In the genomic region with DNA sequence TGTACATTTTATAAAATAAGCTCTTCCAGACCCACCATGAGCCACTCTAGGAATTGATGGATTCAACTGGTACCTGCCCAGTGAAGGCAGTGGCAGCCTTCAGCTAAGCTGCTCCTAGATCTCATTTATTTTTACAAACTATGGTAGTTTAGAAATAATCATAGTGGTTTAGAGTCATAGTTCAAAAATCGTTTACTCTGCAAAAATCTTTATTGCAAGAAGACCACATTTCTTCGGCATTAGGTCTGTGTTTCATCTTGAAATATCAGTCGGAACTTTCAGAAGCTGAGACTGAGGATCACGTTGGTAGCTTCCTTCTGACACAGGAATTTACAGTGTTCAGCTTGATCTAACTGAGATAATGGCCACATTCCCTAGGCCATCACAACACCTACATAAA, we compare ENCODE assay signal across 2 cellular contexts.
TF ChIP-seq lines count a peak whose summit lies in the region.

No MANE protein-coding gene starts in this region.

TF ChIP-seq in HepG2, 621 proteins besides CTCF, POLR2A, EP300 and RAD21:
- no peak for TF ChIP-seq ZNF292 (CRISPR knock-in tag; IDR thresholded peaks at IDR 0.05; ENCODE audit: borderline replicate concordance, low read depth)
- no peak for TF ChIP-seq REXO4 (CRISPR knock-in tag; IDR thresholded peaks at IDR 0.05; ENCODE audit: borderline replicate concordance)
- peak; percentile 44 to 51; a peak in 3 of 4 replicates for TF ChIP-seq MAFK (conservative IDR thresholded peaks at IDR 0.05 in 1 of 2, IDR thresholded peaks at IDR 0.05 in 1 of 2; ENCODE audit: low read length in 2 of 2)
- no peak for TF ChIP-seq ZNF891 (CRISPR knock-in tag; IDR thresholded peaks at IDR 0.05)
- TF ChIP-seq, protein P1, sequence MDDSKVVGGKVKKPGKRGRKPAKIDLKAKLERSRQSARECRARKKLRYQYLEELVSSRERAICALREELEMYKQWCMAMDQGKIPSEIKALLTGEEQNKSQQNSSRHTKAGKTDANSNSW (CRISPR knock-in tag; IDR thresholded peaks at IDR 0.05; ENCODE audit: borderline replicate concordance) = no peak
- no peak for TF ChIP-seq KLF16 (CRISPR knock-in tag; IDR thresholded peaks at IDR 0.05)
- TF ChIP-seq, protein P2, sequence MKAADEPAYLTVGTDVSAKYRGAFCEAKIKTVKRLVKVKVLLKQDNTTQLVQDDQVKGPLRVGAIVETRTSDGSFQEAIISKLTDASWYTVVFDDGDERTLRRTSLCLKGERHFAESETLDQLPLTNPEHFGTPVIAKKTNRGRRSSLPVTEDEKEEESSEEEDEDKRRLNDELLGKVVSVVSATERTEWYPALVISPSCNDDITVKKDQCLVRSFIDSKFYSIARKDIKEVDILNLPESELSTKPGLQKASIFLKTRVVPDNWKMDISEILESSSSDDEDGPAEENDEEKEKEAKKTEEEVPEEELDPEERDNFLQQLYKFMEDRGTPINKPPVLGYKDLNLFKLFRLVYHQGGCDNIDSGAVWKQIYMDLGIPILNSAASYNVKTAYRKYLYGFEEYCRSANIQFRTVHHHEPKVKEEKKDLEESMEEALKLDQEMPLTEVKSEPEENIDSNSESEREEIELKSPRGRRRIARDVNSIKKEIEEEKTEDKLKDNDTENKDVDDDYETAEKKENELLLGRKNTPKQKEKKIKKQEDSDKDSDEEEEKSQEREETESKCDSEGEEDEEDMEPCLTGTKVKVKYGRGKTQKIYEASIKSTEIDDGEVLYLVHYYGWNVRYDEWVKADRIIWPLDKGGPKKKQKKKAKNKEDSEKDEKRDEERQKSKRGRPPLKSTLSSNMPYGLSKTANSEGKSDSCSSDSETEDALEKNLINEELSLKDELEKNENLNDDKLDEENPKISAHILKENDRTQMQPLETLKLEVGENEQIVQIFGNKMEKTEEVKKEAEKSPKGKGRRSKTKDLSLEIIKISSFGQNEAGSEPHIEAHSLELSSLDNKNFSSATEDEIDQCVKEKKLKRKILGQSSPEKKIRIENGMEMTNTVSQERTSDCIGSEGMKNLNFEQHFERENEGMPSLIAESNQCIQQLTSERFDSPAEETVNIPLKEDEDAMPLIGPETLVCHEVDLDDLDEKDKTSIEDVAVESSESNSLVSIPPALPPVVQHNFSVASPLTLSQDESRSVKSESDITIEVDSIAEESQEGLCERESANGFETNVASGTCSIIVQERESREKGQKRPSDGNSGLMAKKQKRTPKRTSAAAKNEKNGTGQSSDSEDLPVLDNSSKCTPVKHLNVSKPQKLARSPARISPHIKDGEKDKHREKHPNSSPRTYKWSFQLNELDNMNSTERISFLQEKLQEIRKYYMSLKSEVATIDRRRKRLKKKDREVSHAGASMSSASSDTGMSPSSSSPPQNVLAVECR (CRISPR knock-in tag; IDR thresholded peaks at IDR 0.05; ENCODE audit: borderline replicate concordance) = no peak
- TF ChIP-seq MAFF (IDR thresholded peaks at IDR 0.05; ENCODE audit: low read depth, low read length) = peak; percentile 34; the same call in 1 of the 2 replicates
- TF ChIP-seq, protein P3, sequence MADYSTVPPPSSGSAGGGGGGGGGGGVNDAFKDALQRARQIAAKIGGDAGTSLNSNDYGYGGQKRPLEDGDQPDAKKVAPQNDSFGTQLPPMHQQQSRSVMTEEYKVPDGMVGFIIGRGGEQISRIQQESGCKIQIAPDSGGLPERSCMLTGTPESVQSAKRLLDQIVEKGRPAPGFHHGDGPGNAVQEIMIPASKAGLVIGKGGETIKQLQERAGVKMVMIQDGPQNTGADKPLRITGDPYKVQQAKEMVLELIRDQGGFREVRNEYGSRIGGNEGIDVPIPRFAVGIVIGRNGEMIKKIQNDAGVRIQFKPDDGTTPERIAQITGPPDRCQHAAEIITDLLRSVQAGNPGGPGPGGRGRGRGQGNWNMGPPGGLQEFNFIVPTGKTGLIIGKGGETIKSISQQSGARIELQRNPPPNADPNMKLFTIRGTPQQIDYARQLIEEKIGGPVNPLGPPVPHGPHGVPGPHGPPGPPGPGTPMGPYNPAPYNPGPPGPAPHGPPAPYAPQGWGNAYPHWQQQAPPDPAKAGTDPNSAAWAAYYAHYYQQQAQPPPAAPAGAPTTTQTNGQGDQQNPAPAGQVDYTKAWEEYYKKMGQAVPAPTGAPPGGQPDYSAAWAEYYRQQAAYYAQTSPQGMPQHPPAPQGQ (CRISPR knock-in tag; IDR thresholded peaks at IDR 0.05; ENCODE audit: borderline replicate concordance) = no peak
- TF ChIP-seq, protein P4, sequence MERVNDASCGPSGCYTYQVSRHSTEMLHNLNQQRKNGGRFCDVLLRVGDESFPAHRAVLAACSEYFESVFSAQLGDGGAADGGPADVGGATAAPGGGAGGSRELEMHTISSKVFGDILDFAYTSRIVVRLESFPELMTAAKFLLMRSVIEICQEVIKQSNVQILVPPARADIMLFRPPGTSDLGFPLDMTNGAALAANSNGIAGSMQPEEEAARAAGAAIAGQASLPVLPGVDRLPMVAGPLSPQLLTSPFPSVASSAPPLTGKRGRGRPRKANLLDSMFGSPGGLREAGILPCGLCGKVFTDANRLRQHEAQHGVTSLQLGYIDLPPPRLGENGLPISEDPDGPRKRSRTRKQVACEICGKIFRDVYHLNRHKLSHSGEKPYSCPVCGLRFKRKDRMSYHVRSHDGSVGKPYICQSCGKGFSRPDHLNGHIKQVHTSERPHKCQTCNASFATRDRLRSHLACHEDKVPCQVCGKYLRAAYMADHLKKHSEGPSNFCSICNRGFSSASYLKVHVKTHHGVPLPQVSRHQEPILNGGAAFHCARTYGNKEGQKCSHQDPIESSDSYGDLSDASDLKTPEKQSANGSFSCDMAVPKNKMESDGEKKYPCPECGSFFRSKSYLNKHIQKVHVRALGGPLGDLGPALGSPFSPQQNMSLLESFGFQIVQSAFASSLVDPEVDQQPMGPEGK (CRISPR knock-in tag; IDR thresholded peaks at IDR 0.05) = no peak
- TF ChIP-seq, protein P5, sequence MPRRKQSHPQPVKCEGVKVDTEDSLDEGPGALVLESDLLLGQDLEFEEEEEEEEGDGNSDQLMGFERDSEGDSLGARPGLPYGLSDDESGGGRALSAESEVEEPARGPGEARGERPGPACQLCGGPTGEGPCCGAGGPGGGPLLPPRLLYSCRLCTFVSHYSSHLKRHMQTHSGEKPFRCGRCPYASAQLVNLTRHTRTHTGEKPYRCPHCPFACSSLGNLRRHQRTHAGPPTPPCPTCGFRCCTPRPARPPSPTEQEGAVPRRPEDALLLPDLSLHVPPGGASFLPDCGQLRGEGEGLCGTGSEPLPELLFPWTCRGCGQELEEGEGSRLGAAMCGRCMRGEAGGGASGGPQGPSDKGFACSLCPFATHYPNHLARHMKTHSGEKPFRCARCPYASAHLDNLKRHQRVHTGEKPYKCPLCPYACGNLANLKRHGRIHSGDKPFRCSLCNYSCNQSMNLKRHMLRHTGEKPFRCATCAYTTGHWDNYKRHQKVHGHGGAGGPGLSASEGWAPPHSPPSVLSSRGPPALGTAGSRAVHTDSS (CRISPR knock-in tag; conservative IDR thresholded peaks at IDR 0.05) = no peak
- TF ChIP-seq, protein P6, sequence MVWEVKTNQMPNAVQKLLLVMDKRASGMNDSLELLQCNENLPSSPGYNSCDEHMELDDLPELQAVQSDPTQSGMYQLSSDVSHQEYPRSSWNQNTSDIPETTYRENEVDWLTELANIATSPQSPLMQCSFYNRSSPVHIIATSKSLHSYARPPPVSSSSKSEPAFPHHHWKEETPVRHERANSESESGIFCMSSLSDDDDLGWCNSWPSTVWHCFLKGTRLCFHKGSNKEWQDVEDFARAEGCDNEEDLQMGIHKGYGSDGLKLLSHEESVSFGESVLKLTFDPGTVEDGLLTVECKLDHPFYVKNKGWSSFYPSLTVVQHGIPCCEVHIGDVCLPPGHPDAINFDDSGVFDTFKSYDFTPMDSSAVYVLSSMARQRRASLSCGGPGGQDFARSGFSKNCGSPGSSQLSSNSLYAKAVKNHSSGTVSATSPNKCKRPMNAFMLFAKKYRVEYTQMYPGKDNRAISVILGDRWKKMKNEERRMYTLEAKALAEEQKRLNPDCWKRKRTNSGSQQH (CRISPR knock-in tag; IDR thresholded peaks at IDR 0.05; ENCODE audit: low read depth) = no peak

TF ChIP-seq in H1, 55 proteins besides CTCF, POLR2A, EP300 and RAD21:
- TF ChIP-seq, protein P7, sequence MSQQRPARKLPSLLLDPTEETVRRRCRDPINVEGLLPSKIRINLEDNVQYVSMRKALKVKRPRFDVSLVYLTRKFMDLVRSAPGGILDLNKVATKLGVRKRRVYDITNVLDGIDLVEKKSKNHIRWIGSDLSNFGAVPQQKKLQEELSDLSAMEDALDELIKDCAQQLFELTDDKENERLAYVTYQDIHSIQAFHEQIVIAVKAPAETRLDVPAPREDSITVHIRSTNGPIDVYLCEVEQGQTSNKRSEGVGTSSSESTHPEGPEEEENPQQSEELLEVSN (IDR thresholded peaks at IDR 0.05) = no peak
- TF ChIP-seq RBBP5 (IDR thresholded peaks at IDR 0.05; ENCODE audit: borderline replicate concordance, low read depth, low read length) = no peak
- no peak for TF ChIP-seq BRCA1 (IDR thresholded peaks at IDR 0.05; ENCODE audit: low read depth, low read length)
- TF ChIP-seq, protein P8, sequence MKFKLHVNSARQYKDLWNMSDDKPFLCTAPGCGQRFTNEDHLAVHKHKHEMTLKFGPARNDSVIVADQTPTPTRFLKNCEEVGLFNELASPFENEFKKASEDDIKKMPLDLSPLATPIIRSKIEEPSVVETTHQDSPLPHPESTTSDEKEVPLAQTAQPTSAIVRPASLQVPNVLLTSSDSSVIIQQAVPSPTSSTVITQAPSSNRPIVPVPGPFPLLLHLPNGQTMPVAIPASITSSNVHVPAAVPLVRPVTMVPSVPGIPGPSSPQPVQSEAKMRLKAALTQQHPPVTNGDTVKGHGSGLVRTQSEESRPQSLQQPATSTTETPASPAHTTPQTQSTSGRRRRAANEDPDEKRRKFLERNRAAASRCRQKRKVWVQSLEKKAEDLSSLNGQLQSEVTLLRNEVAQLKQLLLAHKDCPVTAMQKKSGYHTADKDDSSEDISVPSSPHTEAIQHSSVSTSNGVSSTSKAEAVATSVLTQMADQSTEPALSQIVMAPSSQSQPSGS (IDR thresholded peaks at IDR 0.05; ENCODE audit: low read length) = no peak
- TF ChIP-seq SIN3A (conservative IDR thresholded peaks at IDR 0.05 in 1 of 2, IDR thresholded peaks at IDR 0.05 in 1 of 2; ENCODE audit: low read depth in 1 of 2, low read length in 2 of 2) = no peak
- no peak for TF ChIP-seq SRF (IDR thresholded peaks at IDR 0.05; ENCODE audit: low read depth, low read length)
- TF ChIP-seq SIRT6 (IDR thresholded peaks at IDR 0.05; ENCODE audit: low read length) = no peak
- no peak for TF ChIP-seq CTBP2 (IDR thresholded peaks at IDR 0.05; ENCODE audit: borderline replicate concordance, insufficient read depth, insufficient read length, low read length)
- no peak for TF ChIP-seq SP1 (IDR thresholded peaks at IDR 0.05; ENCODE audit: low read depth, low read length)
- no peak for TF ChIP-seq TBP (IDR thresholded peaks at IDR 0.05; ENCODE audit: low read depth, low read length)
- TF ChIP-seq CREB1 (IDR thresholded peaks at IDR 0.05) = no peak
